Comparison of ENCODE assay signal across 27 cellular contexts in genomic region chr3:116669576-116669975, GRCh38. TPM values are rescaled to one million over a fixed set of nuclear protein-coding genes. Genes with fewer than 3 reads are reported as not detected.
"Had no signal": no experiment of that assay in that cellular context is flagged by ENCODE, and none has a peak within 500 bp of the region (broad histone marks: within the 10 kb centered on the region; RNA-seq: fewer than 3 reads in every experiment).

No MANE protein-coding gene starts in this region.

- H3K36me3 ChIP-seq: adrenal gland, breast epithelium, Peyer's patch, SJSA1 had no signal

- ATAC-seq: activated CD4-positive, CD25-positive, alpha-beta regulatory T cell treated with anti-CD3 and anti-CD28 coated beads, Interleukin-2, amount 50 U/mL, for 24 hours; activated CD8-positive, alpha-beta T cell treated with anti-CD3 and anti-CD28 coated beads for 36 hours; activated T-cell treated with anti-CD3 and anti-CD28 coated beads, Interleukin-2, amount 50 U/mL, for 72 hours; SK-N-SH treated with all-trans-retinoic acid at 6 μM for 48 hours had no signal

- DNase-seq: activated CD4-positive, alpha-beta T cell treated with anti-CD3 and anti-CD28 coated beads for 4 hours; activated CD8-positive, alpha-beta memory T cell treated with anti-CD3 and anti-CD28 coated beads, Interleukin-2, amount 50 U/mL, for 4 hours; activated CD8-positive, alpha-beta T cell treated with anti-CD3 and anti-CD28 coated beads for 36 hours; activated gamma-delta T cell treated with Interleukin-2 at 50 U/mL for 16 hours; activated naive CD4-positive, alpha-beta T cell treated with anti-CD3 and anti-CD28 coated beads, Interleukin-2, amount 50 U/mL, for 16 hours; activated naive CD8-positive, alpha-beta T cell treated with anti-CD3 and anti-CD28 coated beads, Interleukin-2, amount 10 ng/mL, durations not matched to agents 7 days and 5 days; activated T-cell treated with anti-CD3 and anti-CD28 coated beads, Interleukin-2, amount 50 U/mL, for 72 hours; adrenal gland; aorta; KG1; NCI-H1048; NCI-H146; NCI-H187 treated with DMSO at 0.1 percent for 48 hours; NCI-H2107; NCI-H510A treated with DMSO at 0.1 percent for 48 hours; NCI-H69; NK-92 treated with Interleukin-12 subunit alpha and Interleukin-12 subunit beta, amount 100 ng/mL, for 24 hours; Peyer's patch; Right ventricle myocardium superior had no signal

- H3K4me1 ChIP-seq: adrenal gland, breast epithelium, Peyer's patch, SJSA1 had no signal

- H3K27ac ChIP-seq: adrenal gland, breast epithelium, Peyer's patch, RWPE1, SJSA1 had no signal

- H3K27me3 ChIP-seq: adrenal gland, breast epithelium, Peyer's patch, SJSA1 had no signal

- H3K4me3 ChIP-seq: adrenal gland, breast epithelium, Peyer's patch, SJSA1 had no signal

- H3K9me3 ChIP-seq: adrenal gland, breast epithelium, Peyer's patch, SJSA1 had no signal

RNA-seq across cellular contexts. Expression of gene TUSC7, which starts 40.0 kb away (rescaled TPM):
- total RNA-seq: activated CD8-positive, alpha-beta T cell treated with anti-CD3 and anti-CD28 coated beads for 36 hours; activated naive CD8-positive, alpha-beta T cell treated with anti-CD3 and anti-CD28 coated beads, Interleukin-2, amount 10 ng/mL, durations not matched to agents 7 days and 5 days; activated T-cell treated with anti-CD3 and anti-CD28 coated beads, Interleukin-2, amount 50 U/mL, for 72 hours; activated T-helper 2 cell treated with anti-CD3 and anti-CD28 coated beads, Interferon-gamma antibody, Interleukin-2, Interleukin-4, amounts not matched to agents 10 μg/mL and 5 μg/mL and 100 μg/mL, durations not matched to agents 14 hours and 24 hours and 36 hours; adrenal gland; aorta; breast epithelium; LHCN-M2; M059J; Peyer's patch; Right ventricle myocardium superior; SJSA1 had no signal
